In genomic region chr7:6443372-6443941, GRCh38 we compare ENCODE assay signal across 10 cellular contexts. TPM values are rescaled to one million over a fixed set of nuclear protein-coding genes. Genes with fewer than 3 reads are reported as not detected.
A peak's percentile ranks its signal among the peaks of the same experiment; 100 is the strongest.
DNase-seq lines count a peak whose midpoint lies in the region; ATAC-seq and TF ChIP-seq lines count a peak whose summit lies in the region.
"Had no signal": no experiment of that assay in that cellular context is flagged by ENCODE, and none has a peak within 500 bp of the region (broad histone marks: within the 10 kb centered on the region; RNA-seq: fewer than 3 reads in every experiment).

No MANE protein-coding gene starts in this region.

- H3K4me1 ChIP-seq in psoas muscle (peaks cover 61% of the 10 kb centered on the region), Peyer's patch (peaks cover 0 to 6% (median 0%) of the 10 kb centered on the region in 4 donors)

- H3K36me3 Mint-ChIP-seq in activated CD4-positive, alpha-beta memory T cell treated with anti-CD3 and anti-CD28 coated beads, Interleukin-2, amount 10 ng/mL, durations not matched to agents 7 days and 5 days (ENCODE audit: low read depth) = peaks cover 52% of the 10 kb centered on the region

- ATAC-seq in psoas muscle = peak; percentile 29 to 62 (median 46)
- ATAC-seq: activated CD4-positive, CD25-positive, alpha-beta regulatory T cell treated with anti-CD3 and anti-CD28 coated beads, Interleukin-2, amount 50 U/mL, for 24 hours; activated naive CD4-positive, alpha-beta T cell treated with anti-CD3 and anti-CD28 coated beads, Interleukin-2, amount 50 U/mL, for 72 hours had no signal

- intact Hi-C loops in psoas muscle (cut with DNase I) = no loop called here

- CTCF ChIA-PET in activated CD4-positive, alpha-beta memory T cell treated with anti-CD3 and anti-CD28 coated beads, Interleukin-2, amount 10 ng/mL, durations not matched to agents 7 days and 5 days (lab: Charles Lee) = interaction anchor here (0.6 to 1.4 kb wide), 2 partner anchors 9 to 44 kb away, joined by 3 read pairs; no protein-coding TSS in a partner anchor

- no peak overlapping the region for H3K27ac Mint-ChIP-seq in activated CD4-positive, alpha-beta memory T cell treated with anti-CD3 and anti-CD28 coated beads, Interleukin-2, amount 10 ng/mL, durations not matched to agents 7 days and 5 days

- no peaks in the 10 kb centered on the region for H3K9me3 Mint-ChIP-seq in activated CD4-positive, alpha-beta memory T cell treated with anti-CD3 and anti-CD28 coated beads, Interleukin-2, amount 10 ng/mL, durations not matched to agents 7 days and 5 days
- H3K9me3 Mint-ChIP-seq: activated naive CD4-positive, alpha-beta T cell treated with anti-CD3 and anti-CD28 coated beads, Interleukin-2, amount 50 U/mL, for 72 hours had no signal

- DNase-seq in EH (ENCODE audit: low read depth) = peak; percentile 97
- DNase-seq in RKO (ENCODE audit: low spot score) = peak; percentile 93
- peak; percentile 83 for DNase-seq in fibroblast of gingiva (ENCODE audit: low read depth)
- DNase-seq in psoas muscle = no peak
- no peak for DNase-seq in NCI-H526 (lab: John Stamatoyannopoulos, UW)
- DNase-seq in activated CD4-positive, alpha-beta memory T cell treated with anti-CD3 and anti-CD28 coated beads, Interleukin-2, amount 10 ng/mL, durations not matched to agents 7 days and 5 days = no peak
- no peak for DNase-seq in Peyer's patch
- no peak for DNase-seq in DMS 273 treated with DMSO at 0.1 percent for 48 hours (lab: John Stamatoyannopoulos, UW)

- H3K9me3 ChIP-seq in psoas muscle = no peaks in the 10 kb centered on the region
- H3K9me3 ChIP-seq in Peyer's patch = no peaks in the 10 kb centered on the region

- POLR2A ChIA-PET in activated CD4-positive, alpha-beta memory T cell treated with anti-CD3 and anti-CD28 coated beads, Interleukin-2, amount 10 ng/mL, durations not matched to agents 7 days and 5 days (lab: Charles Lee) = interaction anchor here (1.6 kb wide), 1 partner anchor 14 kb away, joined by 3 read pairs; no protein-coding TSS in a partner anchor

- H3K4me3 ChIP-seq in psoas muscle (no peak overlapping the region), Peyer's patch (no peak overlapping the region)

- no peaks in the 10 kb centered on the region for H3K27me3 Mint-ChIP-seq in activated CD4-positive, alpha-beta memory T cell treated with anti-CD3 and anti-CD28 coated beads, Interleukin-2, amount 10 ng/mL, durations not matched to agents 7 days and 5 days

- no peak for TF ChIP-seq CTCF in psoas muscle (IDR thresholded peaks at IDR 0.05)
- TF ChIP-seq CTCF in Peyer's patch (IDR thresholded peaks at IDR 0.05) = no peak

- WGBS in psoas muscle, 3 donors = 88 to 93% (median 91%) methylated on average over 5 of the region's 5 CpGs

- no peak for TF ChIP-seq POLR2A in Peyer's patch (IDR thresholded peaks at IDR 0.05)

- H3K27me3 ChIP-seq in psoas muscle (ENCODE audit: insufficient read depth in 3 of 3, low read length in 2 of 3) = no peaks in the 10 kb centered on the region
- no peaks in the 10 kb centered on the region for H3K27me3 ChIP-seq in Peyer's patch

- no peak overlapping the region for H3K4me3 Mint-ChIP-seq in activated CD4-positive, alpha-beta memory T cell treated with anti-CD3 and anti-CD28 coated beads, Interleukin-2, amount 10 ng/mL, durations not matched to agents 7 days and 5 days

- H3K36me3 ChIP-seq in psoas muscle (ENCODE audit: insufficient read depth in 1 of 2, low read depth in 1 of 2) (peaks cover 5 to 40% of the 10 kb centered on the region in 2 donors), Peyer's patch (peaks cover 0 to 24% (median 8%) of the 10 kb centered on the region in 3 donors)

- H3K27ac ChIP-seq in psoas muscle = peak overlapping the region; percentile 91
- H3K27ac ChIP-seq in Peyer's patch = no peak overlapping the region

- H3K4me1 Mint-ChIP-seq in activated CD4-positive, alpha-beta memory T cell treated with anti-CD3 and anti-CD28 coated beads, Interleukin-2, amount 10 ng/mL, durations not matched to agents 7 days and 5 days = peaks cover 41% of the 10 kb centered on the region

RNA-seq across cellular contexts. Expression of gene DAGLB, which starts 4.3 kb away (rescaled TPM):
- total RNA-seq in psoas muscle (10 to 100 TPM in 3 of 4 donors, 1 to 10 TPM in 1; 9.2 to 16.8 (median 12.8) TPM), Peyer's patch (10 to 100 TPM in 3 of 4 donors, 1 to 10 TPM in 1; 9.1 to 36.3 (median 24.3) TPM)
- polyA plus RNA-seq in psoas muscle = 10 to 100 TPM; 10.6 to 23.8 (median 12.1) TPM
- total RNA-seq in activated CD4-positive, alpha-beta memory T cell treated with anti-CD3 and anti-CD28 coated beads, Interleukin-2, amount 10 ng/mL, durations not matched to agents 7 days and 5 days = 10 to 100 TPM; 15.7 to 16.5 TPM

RNA-seq across cellular contexts. Expression of gene KDELR2, which starts 40.5 kb away (rescaled TPM):
- total RNA-seq in psoas muscle (10 to 100 TPM; 29.6 to 47.9 (median 42.6) TPM), Peyer's patch (100 to 1,000 TPM in 2 of 4 donors, 10 to 100 TPM in 2; 47.9 to 156 (median 115) TPM)
- 10 to 100 TPM; 31.9 to 69.7 (median 51.5) TPM for polyA plus RNA-seq in psoas muscle
- total RNA-seq in activated CD4-positive, alpha-beta memory T cell treated with anti-CD3 and anti-CD28 coated beads, Interleukin-2, amount 10 ng/mL, durations not matched to agents 7 days and 5 days = 10 to 100 TPM; 64.1 to 72.1 TPM

Comparison
In these comparisons a context has a peak if more than half of its experiments do, and no peak if none do; other contexts are left out.
1. DNase-seq: peak in EH (single experiment), RKO (single experiment) and fibroblast of gingiva (single experiment); none in psoas muscle (0 of 2), NCI-H526 (0 of 2), activated CD4-positive, alpha-beta memory T cell treated with anti-CD3 and anti-CD28 coated beads, Interleukin-2, amount 10 ng/mL, durations not matched to agents 7 days and 5 days (single experiment), Peyer's patch (0 of 3) and DMS 273 treated with DMSO at 0.1 percent for 48 hours (single experiment).